In the genomic region with DNA sequence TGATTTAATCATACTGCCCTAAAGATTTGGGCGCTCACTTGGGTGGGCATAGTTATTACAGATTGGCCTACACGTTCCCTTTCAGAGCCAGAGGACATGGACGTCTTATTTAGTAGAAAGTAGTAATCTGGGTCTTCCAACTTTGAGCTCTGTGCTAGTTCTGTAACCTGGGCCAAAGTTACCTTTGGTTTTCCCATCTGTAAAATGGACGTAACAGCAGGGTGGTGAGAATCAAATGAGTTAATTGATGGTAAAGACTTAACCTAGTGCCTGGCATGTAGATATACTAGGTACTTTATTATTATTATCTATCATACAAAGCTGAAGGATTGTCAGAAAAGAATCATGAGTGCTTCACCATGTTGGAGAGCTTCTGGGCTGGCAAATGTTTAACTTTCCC, we compare ENCODE assay signal across 26 cellular contexts.
"Had no signal": no experiment of that assay in that cellular context is flagged by ENCODE, and none has a peak within 500 bp of the region (broad histone marks: within the 10 kb centered on the region; RNA-seq: fewer than 3 reads in every experiment).

No MANE protein-coding gene starts in this region.

- DNase-seq: stimulated activated CD4-positive, alpha-beta T cell treated with anti-CD3 and anti-CD28 coated beads, Interleukin-2, amount 100 ng/mL, for 48 hours; stimulated activated CD4-positive, alpha-beta T cell treated with anti-CD3 and anti-CD28 coated beads, Interleukin-4, amount 100 ng/mL, for 1 hour; stimulated activated CD4-positive, alpha-beta T cell treated with anti-CD3 and anti-CD28 coated beads, Interleukin-4, amount 100 ng/mL, for 24 hours; stimulated activated CD4-positive, alpha-beta T cell treated with anti-CD3 and anti-CD28 coated beads, Interleukin-4, amount 100 ng/mL, for 4 hours; stimulated activated CD8-positive, alpha-beta memory T cell treated with anti-CD3 and anti-CD28 coated beads, Interleukin-4, amount 100 ng/mL, for 48 hours; stimulated activated naive B cell treated with anti-CD40 and anti-IgM and Interleukin-4, amounts not matched to agents 10 μg/mL and 1 μg/mL and 100 μg/mL, for 72 hours; stimulated activated naive CD4-positive, alpha-beta T cell; stimulated activated naive CD4-positive, alpha-beta T cell treated with Interleukin-2 at 50 U/mL for 16 hours; stimulated activated naive CD8-positive, alpha-beta T cell treated with anti-CD3 and anti-CD28 coated beads, Interleukin-15, amount 100 ng/mL, for 72 hours; stimulated activated naive CD8-positive, alpha-beta T cell treated with anti-CD3 and anti-CD28 coated beads, Interleukin-15, Interleukin-2, amounts not matched to agents 100 U/mL and 50 U/mL, for 24 hours; stomach; substantia nigra; testis; thyroid gland; tibial artery; transverse colon; upper lobe of left lung; upper lobe of right lung; uterus had no signal

- H3K4me3 ChIP-seq: stomach, suprapubic skin, testis, thoracic aorta, thyroid gland, tibial artery, tibial nerve, transverse colon, upper lobe of left lung, upper lobe of right lung, uterus, vagina had no signal

- ATAC-seq: stimulated activated effector memory CD8-positive, alpha-beta T cell treated with anti-CD3 and anti-CD28 coated beads, Interleukin-12 subunit alpha, Interleukin-12 subunit beta, amount 100 ng/mL, for 72 hours; stimulated activated memory B cell treated with anti-CD40 and anti-IgM and Interleukin-4, amounts not matched to agents 10 μg/mL and 1 μg/mL and 100 μg/mL, for 72 hours; stimulated activated naive B cell treated with anti-CD40 and anti-IgM and Interleukin-4, amounts not matched to agents 10 μg/mL and 1 μg/mL and 100 μg/mL, for 72 hours; stimulated activated naive CD8-positive, alpha-beta T cell treated with anti-CD3 and anti-CD28 coated beads, Interleukin-15, amount 100 ng/mL, for 72 hours; stimulated activated naive CD8-positive, alpha-beta T cell treated with anti-CD3 and anti-CD28 coated beads, Interleukin-15, Interleukin-2, amounts not matched to agents 100 U/mL and 50 U/mL, for 24 hours; upper lobe of right lung had no signal

- H3K4me1 ChIP-seq: suprapubic skin, testis, tibial nerve had no signal

- H3K36me3 ChIP-seq: stomach, suprapubic skin, thoracic aorta, thyroid gland, tibial artery, tibial nerve, transverse colon, upper lobe of left lung, upper lobe of right lung, uterus, vagina had no signal

- H3K27ac ChIP-seq: stomach, suprapubic skin, testis, thoracic aorta, thyroid gland, tibial artery, tibial nerve, transverse colon, upper lobe of left lung, upper lobe of right lung, uterus, vagina had no signal

- H3K9me3 ChIP-seq: suprapubic skin, testis, thoracic aorta, thyroid gland, transverse colon, upper lobe of left lung, upper lobe of right lung, vagina had no signal

- H3K27me3 ChIP-seq: stomach, suprapubic skin, testis, thyroid gland, tibial artery, tibial nerve, transverse colon, upper lobe of left lung, upper lobe of right lung, uterus, vagina had no signal

- FAIRE-seq: urothelium cell line had no signal
